Comparison of ENCODE assay signal across 16 cellular contexts in genomic region chr14:102942069-102942468, GRCh38. TPM values are rescaled to one million over a fixed set of nuclear protein-coding genes. Genes with fewer than 3 reads are reported as not detected.
"Had no signal": no experiment of that assay in that cellular context is flagged by ENCODE, and none has a peak within 500 bp of the region (broad histone marks: within the 10 kb centered on the region; RNA-seq: fewer than 3 reads in every experiment).

No MANE protein-coding gene starts in this region.

- H3K27me3 ChIP-seq: esophagus squamous epithelium, gastroesophageal sphincter, neutrophil, spleen had no signal

- H3K36me3 ChIP-seq: neutrophil had no signal

- ATAC-seq: gastroesophageal sphincter; left colon; naive thymus-derived CD4-positive, alpha-beta T cell; sciatic nerve had no signal

- DNase-seq: esophagus squamous epithelium; foreskin fibroblast; glutamatergic neuron; left colon; left ventricle myocardium superior; mesendoderm; naive thymus-derived CD4-positive, alpha-beta T cell; nephron progenitor cell; spleen; stimulated activated CD4-positive, alpha-beta T cell treated with anti-CD3 and anti-CD28 coated beads, Interleukin-15, amount 100 ng/mL, for 24 hours; stimulated activated CD4-positive, alpha-beta T cell treated with anti-CD3 and anti-CD28 coated beads, Interleukin-1b, Interleukin-23, amount 100 ng/mL, for 48 hours; stimulated activated CD4-positive, alpha-beta T cell treated with anti-CD3 and anti-CD28 coated beads, Interleukin-4, amount 100 ng/mL, for 4 hours; stimulated activated naive CD4-positive, alpha-beta T cell treated with Interleukin-2 at 50 U/mL for 16 hours had no signal

- H3K27ac ChIP-seq: esophagus squamous epithelium, gastroesophageal sphincter, neutrophil, spleen had no signal

- H3K4me3 ChIP-seq: esophagus squamous epithelium, gastroesophageal sphincter, spleen had no signal

- H3K9me3 ChIP-seq: esophagus squamous epithelium, gastroesophageal sphincter, neutrophil, spleen had no signal

RNA-seq across cellular contexts. Expression of gene AMN, which starts 19.6 kb away (rescaled TPM):
- total RNA-seq: left ventricle myocardium superior had no signal
